Comparison of ENCODE assay signal across 23 cellular contexts in genomic region chr10:72660220-72660619, GRCh38.
"Had no signal": no experiment of that assay in that cellular context is flagged by ENCODE, and none has a peak within 500 bp of the region (broad histone marks: within the 10 kb centered on the region; RNA-seq: fewer than 3 reads in every experiment).

No MANE protein-coding gene starts in this region.

- H3K4me1 ChIP-seq: colonic mucosa, esophagus squamous epithelium, lower lobe of right lung, prostate gland, sigmoid colon, testis, tibial artery had no signal

- H3K27ac Mint-ChIP-seq: dendritic cell treated with granulocyte-macrophage colony-stimulating factor and Interleukin-4, amounts not matched to agents 40 ng/mL and 50 ng/mL, for 4 days; endodermal cell; naive thymus-derived CD8-positive, alpha-beta T cell; nephron progenitor cell; stimulated activated effector memory CD8-positive, alpha-beta T cell treated with anti-CD3 and anti-CD28 coated beads, Interleukin-12 subunit alpha, Interleukin-12 subunit beta, amount 100 ng/mL, for 72 hours; type B pancreatic cell had no signal

- H3K27me3 ChIP-seq: colonic mucosa, sigmoid colon, testis, tibial artery had no signal

- H3K4me3 ChIP-seq: colonic mucosa, esophagus squamous epithelium, lower lobe of right lung, prostate gland, sigmoid colon, testis, tibial artery had no signal

- H3K4me1 Mint-ChIP-seq: naive thymus-derived CD8-positive, alpha-beta T cell; stimulated activated effector memory CD8-positive, alpha-beta T cell treated with anti-CD3 and anti-CD28 coated beads, Interleukin-12 subunit alpha, Interleukin-12 subunit beta, amount 100 ng/mL, for 72 hours had no signal

- H3K27me3 Mint-ChIP-seq: dendritic cell treated with granulocyte-macrophage colony-stimulating factor and Interleukin-4, amounts not matched to agents 40 ng/mL and 50 ng/mL, for 4 days; type B pancreatic cell had no signal

- H3K9me3 Mint-ChIP-seq: dendritic cell treated with granulocyte-macrophage colony-stimulating factor and Interleukin-4, amounts not matched to agents 40 ng/mL and 50 ng/mL, for 4 days; naive thymus-derived CD8-positive, alpha-beta T cell; nephron progenitor cell; stimulated activated effector memory CD8-positive, alpha-beta T cell treated with anti-CD3 and anti-CD28 coated beads, Interleukin-12 subunit alpha, Interleukin-12 subunit beta, amount 100 ng/mL, for 72 hours; type B pancreatic cell had no signal

- DNase-seq: colonic mucosa; effector CD8-positive, alpha-beta T cell; erythroblast; esophagus squamous epithelium; head of caudate nucleus; left ventricle myocardium superior; lower lobe of right lung; naive thymus-derived CD8-positive, alpha-beta T cell; nephron progenitor cell; nucleus accumbens; right cardiac atrium; sigmoid colon; stimulated activated CD4-positive, alpha-beta T cell treated with anti-CD3 and anti-CD28 coated beads, Interleukin-2, amount 100 ng/mL, for 24 hours; stimulated activated CD4-positive, alpha-beta T cell treated with anti-CD3 and anti-CD28 coated beads, Interleukin-4, amount 100 ng/mL, for 24 hours; stimulated activated naive CD4-positive, alpha-beta T cell treated with Interleukin-2 at 50 U/mL for 16 hours; substantia nigra; testis; tibial artery had no signal

- H3K27ac ChIP-seq: colonic mucosa, esophagus squamous epithelium, lower lobe of right lung, prostate gland, sigmoid colon, testis, tibial artery had no signal

- H3K9me3 ChIP-seq: colonic mucosa, esophagus squamous epithelium, lower lobe of right lung, prostate gland, sigmoid colon, testis, tibial artery had no signal

- H3K36me3 Mint-ChIP-seq: naive thymus-derived CD8-positive, alpha-beta T cell; stimulated activated effector memory CD8-positive, alpha-beta T cell treated with anti-CD3 and anti-CD28 coated beads, Interleukin-12 subunit alpha, Interleukin-12 subunit beta, amount 100 ng/mL, for 72 hours; type B pancreatic cell had no signal

- ATAC-seq: left ventricle myocardium superior; lower lobe of right lung; naive thymus-derived CD8-positive, alpha-beta T cell; right cardiac atrium; stimulated activated effector memory CD8-positive, alpha-beta T cell treated with anti-CD3 and anti-CD28 coated beads, Interleukin-12 subunit alpha, Interleukin-12 subunit beta, amount 100 ng/mL, for 72 hours had no signal

- H3K4me3 Mint-ChIP-seq: dendritic cell treated with granulocyte-macrophage colony-stimulating factor and Interleukin-4, amounts not matched to agents 40 ng/mL and 50 ng/mL, for 4 days; endodermal cell; naive thymus-derived CD8-positive, alpha-beta T cell; nephron progenitor cell; stimulated activated effector memory CD8-positive, alpha-beta T cell treated with anti-CD3 and anti-CD28 coated beads, Interleukin-12 subunit alpha, Interleukin-12 subunit beta, amount 100 ng/mL, for 72 hours; type B pancreatic cell had no signal

- H3K36me3 ChIP-seq: colonic mucosa, esophagus squamous epithelium, lower lobe of right lung, prostate gland, sigmoid colon, tibial artery had no signal
